16 cellular contexts compared by ENCODE assay signal in genomic region chr20:53957421-53958172, GRCh38.
DNase-seq lines count a peak whose midpoint lies in the region; ATAC-seq and TF ChIP-seq lines count a peak whose summit lies in the region.
"Had no signal": no experiment of that assay in that cellular context is flagged by ENCODE, and none has a peak within 500 bp of the region (broad histone marks: within the 10 kb centered on the region; RNA-seq: fewer than 3 reads in every experiment).

No MANE protein-coding gene starts in this region.

- H3K4me1 ChIP-seq in PC-9 (replicated peaks; ENCODE audit: insufficient read depth) = no peaks in the 10 kb centered on the region
- no peaks in the 10 kb centered on the region for H3K4me1 ChIP-seq in CD8-positive, alpha-beta T cell (ENCODE audit: insufficient read depth, low read length)
- H3K4me1 ChIP-seq: pancreas, uterus had no signal

- intact Hi-C loops in left cardiac atrium (cut with DNase I) (no loop called here), cardiac septum (cut with DNase I) (no loop called here), PC-9 (cut with micrococcal nuclease; ENCODE audit: unreplicated experiment) (no loop called here)
- intact Hi-C loops in CD8-positive, alpha-beta T cell (cut with DNase I, micrococcal nuclease) = loop anchor here in 1 of 2 experiments (10.0 kb wide), 1 partner anchor 573 kb away; no protein-coding TSS in a partner anchor

- H3K79me2 ChIP-seq in PC-9 (ENCODE audit: low read depth) = no peaks in the 10 kb centered on the region

- no peaks in the 10 kb centered on the region for H3F3A ChIP-seq in PC-9 (ENCODE audit: insufficient read depth, low read depth)

- no peak overlapping the region for H2AFZ ChIP-seq in PC-9

- H3K4me3 Mint-ChIP-seq in natural killer cell treated with Interleukin-12 subunit alpha and Interleukin-12 subunit beta and Interleukin-15 and Interleukin-18, amount 100 ng/mL, for 72 hours = no peak overlapping the region
- H3K4me3 Mint-ChIP-seq in CD8-positive, alpha-beta T cell = no peak overlapping the region
- H3K4me3 Mint-ChIP-seq: activated naive CD4-positive, alpha-beta T cell treated with anti-CD3 and anti-CD28 coated beads, Interleukin-2, amount 10 ng/mL, durations not matched to agents 7 days and 5 days; B cell had no signal

- H3K9me3 Mint-ChIP-seq in natural killer cell treated with Interleukin-12 subunit alpha and Interleukin-12 subunit beta and Interleukin-15 and Interleukin-18, amount 100 ng/mL, for 72 hours = peaks cover 2% of the 10 kb centered on the region
- H3K9me3 Mint-ChIP-seq in CD8-positive, alpha-beta T cell = peaks cover 5% of the 10 kb centered on the region

- ATAC-seq in left cardiac atrium = peak; percentile 38 to 41
- ATAC-seq in natural killer cell treated with Interleukin-12 subunit alpha and Interleukin-12 subunit beta and Interleukin-15 and Interleukin-18, amount 100 ng/mL, for 72 hours = no peak
- ATAC-seq in CD8-positive, alpha-beta T cell = no peak

- H3K4me1 Mint-ChIP-seq in natural killer cell treated with Interleukin-12 subunit alpha and Interleukin-12 subunit beta and Interleukin-15 and Interleukin-18, amount 100 ng/mL, for 72 hours (ENCODE audit: low read depth in 2 of 2) = no peaks in the 10 kb centered on the region
- no peaks in the 10 kb centered on the region for H3K4me1 Mint-ChIP-seq in CD8-positive, alpha-beta T cell (ENCODE audit: low read depth)

- no TSS peak for BruUV-seq in PC-9 (replicated peaks; lab: Mats Ljungman, UMichigan)

- POLR2A ChIA-PET in PC-9 (lab: Charles Lee; ENCODE audit: unreplicated experiment) = no interaction called here
- POLR2A ChIA-PET in CD8-positive, alpha-beta T cell (lab: Charles Lee) = no interaction called here

- H3K27me3 Mint-ChIP-seq in natural killer cell treated with Interleukin-12 subunit alpha and Interleukin-12 subunit beta and Interleukin-15 and Interleukin-18, amount 100 ng/mL, for 72 hours = peaks cover 12 to 20% of the 10 kb centered on the region in 2 donors
- peaks cover 3% of the 10 kb centered on the region for H3K27me3 Mint-ChIP-seq in CD8-positive, alpha-beta T cell (ENCODE audit: low read depth)

- no peak overlapping the region for H3K27ac ChIP-seq in PC-9
- no peak overlapping the region for H3K27ac ChIP-seq in CD8-positive, alpha-beta T cell (ENCODE audit: low read depth, low read length)
- H3K27ac ChIP-seq: pancreas, uterus had no signal

- peak; percentile 47; the same call in 1 of the 2 replicates for TF ChIP-seq CTCF in PC-9 (conservative IDR thresholded peaks at IDR 0.05)
- TF ChIP-seq CTCF in CD8-positive, alpha-beta T cell (IDR thresholded peaks at IDR 0.05) = no peak

- H3K4me2 ChIP-seq in PC-9 = no peak overlapping the region

- no peaks in the 10 kb centered on the region for H4K20me1 ChIP-seq in PC-9 (ENCODE audit: insufficient read depth)

- no peaks in the 10 kb centered on the region for H3K9me2 ChIP-seq in PC-9 (ENCODE audit: insufficient read depth)

- CTCF ChIA-PET in PC-9 (lab: Charles Lee) = interaction anchor here (0.6 kb wide), 1 partner anchor 18 kb away, joined by 3 read pairs; no protein-coding TSS in a partner anchor
- CTCF ChIA-PET in CD8-positive, alpha-beta T cell (lab: Charles Lee) = no interaction called here

- peaks cover 5% of the 10 kb centered on the region for H3K36me3 Mint-ChIP-seq in natural killer cell treated with Interleukin-12 subunit alpha and Interleukin-12 subunit beta and Interleukin-15 and Interleukin-18, amount 100 ng/mL, for 72 hours
- no peaks in the 10 kb centered on the region for H3K36me3 Mint-ChIP-seq in CD8-positive, alpha-beta T cell

- 0 out of 2 replicates have a peak, but pooled peaks cover 5% of the 10 kb centered on the region for H3K9me3 ChIP-seq in PC-9 (ENCODE audit: insufficient read depth, low read depth)
- no peaks in the 10 kb centered on the region for H3K9me3 ChIP-seq in CD8-positive, alpha-beta T cell (ENCODE audit: low read length)
- H3K9me3 ChIP-seq: pancreas, uterus had no signal

- no peaks in the 10 kb centered on the region for H3K27me3 ChIP-seq in PC-9 (ENCODE audit: insufficient read depth, low read depth)
- H3K27me3 ChIP-seq in CD8-positive, alpha-beta T cell (ENCODE audit: insufficient read depth, low read length) = no peaks in the 10 kb centered on the region
- H3K27me3 ChIP-seq: uterus had no signal

- H3K27ac Mint-ChIP-seq in natural killer cell treated with Interleukin-12 subunit alpha and Interleukin-12 subunit beta and Interleukin-15 and Interleukin-18, amount 100 ng/mL, for 72 hours = no peak overlapping the region
- H3K27ac Mint-ChIP-seq in CD8-positive, alpha-beta T cell = no peak overlapping the region
- H3K27ac Mint-ChIP-seq: activated naive CD4-positive, alpha-beta T cell treated with anti-CD3 and anti-CD28 coated beads, Interleukin-2, amount 10 ng/mL, durations not matched to agents 7 days and 5 days; B cell had no signal

- DNase-seq in left cardiac atrium (no peak), cardiac septum (ENCODE audit: low spot score) (no peak), PC-9 (no peak), fibroblast of gingiva (ENCODE audit: low read depth) (peak; percentile 58), superior temporal gyrus (ENCODE audit: extremely low spot score) (no peak), NOMO-1 treated with dmso at 0.1 percent for 144 hours (lab: John Stamatoyannopoulos, UW; ENCODE audit: unreplicated experiment) (no peak)
- DNase-seq in natural killer cell treated with Interleukin-12 subunit alpha and Interleukin-12 subunit beta and Interleukin-15 and Interleukin-18, amount 100 ng/mL, for 72 hours (ENCODE audit: low spot score) = no peak
- DNase-seq in CD8-positive, alpha-beta T cell = no peak
- DNase-seq: activated naive CD4-positive, alpha-beta T cell treated with anti-CD3 and anti-CD28 coated beads, Interleukin-2, amount 10 ng/mL, durations not matched to agents 7 days and 5 days; cortex of kidney; GF-D8; pancreas; T-helper 2 cell; uterus had no signal

- H3K36me3 ChIP-seq in PC-9 (ENCODE audit: low read depth) = no peaks in the 10 kb centered on the region
- no peaks in the 10 kb centered on the region for H3K36me3 ChIP-seq in CD8-positive, alpha-beta T cell (ENCODE audit: insufficient read depth, low read length)
- H3K36me3 ChIP-seq: pancreas, uterus had no signal

- H3K4me3 ChIP-seq in PC-9 = no peak overlapping the region
- no peak overlapping the region for H3K4me3 ChIP-seq in CD8-positive, alpha-beta T cell (ENCODE audit: low read depth, low read length)
- H3K4me3 ChIP-seq: lung, pancreas, uterus had no signal

Comparison
In these comparisons a context has a peak if more than half of its experiments do, and no peak if none do; other contexts are left out.
1. ATAC-seq: peak in left cardiac atrium (2 of 2); none in natural killer cell treated with Interleukin-12 subunit alpha and Interleukin-12 subunit beta and Interleukin-15 and Interleukin-18, amount 100 ng/mL, for 72 hours (0 of 2) and CD8-positive, alpha-beta T cell (single experiment).